In genomic region chr1:186272486-186272885, GRCh38 we compare ENCODE assay signal across 18 cellular contexts. TPM values are rescaled to one million over a fixed set of nuclear protein-coding genes. Genes with fewer than 3 reads are reported as not detected.
DNase-seq lines count a peak whose midpoint lies in the region; ATAC-seq and TF ChIP-seq lines count a peak whose summit lies in the region.
"Had no signal": no experiment of that assay in that cellular context is flagged by ENCODE, and none has a peak within 500 bp of the region (broad histone marks: within the 10 kb centered on the region; RNA-seq: fewer than 3 reads in every experiment).

No MANE protein-coding gene starts in this region.

- H3K4me1 Mint-ChIP-seq in CD4-positive, alpha-beta T cell (ENCODE audit: low read depth): peaks cover 10% of the 10 kb centered on the region

- CTCF ChIA-PET in CD4-positive, alpha-beta T cell (lab: Charles Lee): interaction anchor here (1.0 kb wide), 1 partner anchor 57 kb away, joined by 3 read pairs; no protein-coding TSS in a partner anchor

- no peaks in the 10 kb centered on the region for H3K9me3 Mint-ChIP-seq in CD4-positive, alpha-beta T cell

- no peaks in the 10 kb centered on the region for H3K9me3 ChIP-seq in CD4-positive, alpha-beta T cell (ENCODE audit: control insufficient read depth, low read length)
- H3K9me3 ChIP-seq: BLaER1 had no signal

- no peak for DNase-seq in CD4-positive, alpha-beta T cell
- DNase-seq in NCI-H69 (lab: John Stamatoyannopoulos, UW) (peak; percentile 46), dermis blood vessel endothelial cell (peak; percentile 7)
- DNase-seq in stimulated activated naive CD4-positive, alpha-beta T cell treated with Interleukin-2 at 50 U/mL for 16 hours (lab: John Stamatoyannopoulos, UW): no peak
- DNase-seq in stimulated activated CD4-positive, alpha-beta T cell treated with anti-CD3 and anti-CD28 coated beads, Interleukin-2, amount 100 ng/mL, for 48 hours: no peak
- DNase-seq: activated CD4-positive, alpha-beta T cell treated with anti-CD3 and anti-CD28 coated beads for 48 hours; activated T-cell treated with anti-CD3 and anti-CD28 coated beads, Interleukin-2, amount 50 U/mL, for 48 hours; anterior cingulate cortex; cortex of kidney; DMS79; hypothalamus; left cardiac atrium; NCI-H1417 treated with DMSO at 0.1 percent for 48 hours had no signal

- no peak overlapping the region for H3K27ac Mint-ChIP-seq in CD4-positive, alpha-beta T cell

- no peak overlapping the region for H3K27ac ChIP-seq in 22Rv1
- H3K27ac ChIP-seq in CD4-positive, alpha-beta T cell (ENCODE audit: low read depth, low read length): no peak overlapping the region
- H3K27ac ChIP-seq: BLaER1, parathyroid adenoma had no signal

- POLR2A ChIA-PET in CD4-positive, alpha-beta T cell (lab: Charles Lee): interaction anchor here (0.7 kb wide), 1 partner anchor 52 kb away, joined by 3 read pairs; no protein-coding TSS in a partner anchor

- no peaks in the 10 kb centered on the region for H3K27me3 Mint-ChIP-seq in CD4-positive, alpha-beta T cell

- peak; percentile 48 for ATAC-seq in CD4-positive, alpha-beta T cell (ENCODE audit: poor library complexity)
- ATAC-seq in GM21381 (IDR thresholded peaks at IDR 0.05; ENCODE audit: unreplicated experiment) (no peak), HG03521 (IDR thresholded peaks at IDR 0.05; ENCODE audit: unreplicated experiment) (no peak)
- ATAC-seq: left cardiac atrium had no signal

- no peak overlapping the region for H3K4me3 Mint-ChIP-seq in CD4-positive, alpha-beta T cell

- TF ChIP-seq CTCF in 22Rv1 (IDR thresholded peaks at IDR 0.05): peak; percentile 32; the same call in 1 of the 2 replicates
- peak; percentile 67 for TF ChIP-seq CTCF in CD4-positive, alpha-beta T cell (IDR thresholded peaks at IDR 0.05)

- no peaks in the 10 kb centered on the region for H3K27me3 ChIP-seq in CD4-positive, alpha-beta T cell (ENCODE audit: control insufficient read depth, insufficient read depth, low read length)
- H3K27me3 ChIP-seq: BLaER1 had no signal

- intact Hi-C loops in CD4-positive, alpha-beta T cell (cut with DNase I, micrococcal nuclease): loop anchor here (1.0 to 10.0 kb wide), 4 partner anchors 32 to 712 kb away; no protein-coding TSS in a partner anchor

- no peaks in the 10 kb centered on the region for H3K36me3 Mint-ChIP-seq in CD4-positive, alpha-beta T cell (ENCODE audit: low read depth)

RNA-seq across cellular contexts. Expression of gene PRG4, which starts 23.6 kb away (rescaled TPM):
- under 1 TPM; 0.06 to 0.08 TPM for total RNA-seq in CD4-positive, alpha-beta T cell
- 0.05 TPM in 1 of 2 replicates, not detected in the other for total RNA-seq in dermis blood vessel endothelial cell

Comparison
In these comparisons a context has a peak if more than half of its experiments do, and no peak if none do; other contexts are left out.
1. DNase-seq: peak in NCI-H69 (single experiment) and dermis blood vessel endothelial cell (single experiment); none in CD4-positive, alpha-beta T cell (0 of 10), stimulated activated naive CD4-positive, alpha-beta T cell treated with Interleukin-2 at 50 U/mL for 16 hours (single experiment) and stimulated activated CD4-positive, alpha-beta T cell treated with anti-CD3 and anti-CD28 coated beads, Interleukin-2, amount 100 ng/mL, for 48 hours (0 of 2).